Comparison of ENCODE assay signal across 1 cellular context in genomic region chr1:91958926-91959325, GRCh38.
TF ChIP-seq lines count a peak whose summit lies in the region.

No MANE protein-coding gene starts in this region.

TF ChIP-seq in HepG2, 621 proteins besides CTCF, POLR2A, EP300 and RAD21:
- TF ChIP-seq NR2F2 (IDR thresholded peaks at IDR 0.05; ENCODE audit: borderline replicate concordance, low read depth) (no peak), RFX1 (IDR thresholded peaks at IDR 0.05) (no peak), CEBPB (IDR thresholded peaks at IDR 0.05; ENCODE audit: borderline replicate concordance, low read depth, low read length) (0 out of 2 replicates have a peak, but pooled peaks have one; percentile 11), SRSF1 (optimal IDR thresholded peaks at IDR 0.05; ENCODE audit: low read depth, low read length) (no peak), ETS1 (CRISPR knock-in tag; IDR thresholded peaks at IDR 0.05) (no peak), MED8 (CRISPR knock-in tag; IDR thresholded peaks at IDR 0.05; ENCODE audit: insufficient replicate concordance) (no peak), ZNF570 (CRISPR knock-in tag; IDR thresholded peaks at IDR 0.05; ENCODE audit: borderline replicate concordance) (no peak)
TF ChIP-seq in HepG2: peak in this region for 1.
